In the genomic region with DNA sequence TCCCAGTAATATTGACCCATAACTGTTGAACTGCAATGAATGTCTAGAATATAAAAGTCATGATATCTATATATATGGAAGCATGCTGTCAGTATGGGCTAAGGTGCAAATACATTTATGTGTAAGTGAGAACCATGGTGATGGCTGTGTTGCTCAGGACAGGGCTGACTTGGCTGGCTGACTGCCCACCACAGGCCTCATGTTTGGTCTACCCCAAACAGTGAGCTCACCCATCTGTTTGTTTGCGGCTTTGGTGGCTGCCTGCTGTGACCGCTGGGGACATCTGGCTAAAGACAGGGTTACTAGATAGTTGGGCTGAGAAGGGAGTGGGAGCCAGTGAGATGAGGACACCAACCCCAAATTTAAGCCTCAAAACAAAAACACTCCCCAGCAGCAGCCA, we compare ENCODE assay signal across 7 cellular contexts. TPM values are rescaled to one million over a fixed set of nuclear protein-coding genes. Genes with fewer than 3 reads are reported as not detected.
DNase-seq lines count a peak whose midpoint lies in the region; ATAC-seq and TF ChIP-seq lines count a peak whose summit lies in the region.

No MANE protein-coding gene starts in this region.

- no peaks in the 10 kb centered on the region for H3K27me3 Mint-ChIP-seq in MCF 10A (ENCODE audit: insufficient read depth, unreplicated experiment)
- H3K27me3 Mint-ChIP-seq in progenitor cell of endocrine pancreas, result peaks cover 48% of the 10 kb centered on the region

- H3K4me1 Mint-ChIP-seq in MCF 10A (ENCODE audit: insufficient read depth, unreplicated experiment) (peaks cover 57% of the 10 kb centered on the region), progenitor cell of endocrine pancreas (ENCODE audit: low read depth) (peaks cover 2% of the 10 kb centered on the region)

- intact Hi-C loops in MCF 10A (cut with micrococcal nuclease), result loop anchor here (2.0 kb wide), 4 partner anchors 22 to 218 kb away; no protein-coding TSS in a partner anchor

- no TSS peak for BruUV-seq in MCF 10A (replicated peaks; lab: Mats Ljungman, UMichigan)

- no peak for TF ChIP-seq RAD21 in Ishikawa (IDR thresholded peaks at IDR 0.05; ENCODE audit: low read depth)

- H3K27me3 ChIP-seq in stomach smooth muscle (ENCODE audit: control insufficient read depth in 1 of 2, insufficient read depth in 2 of 2, low read length in 2 of 2), result no peaks in the 10 kb centered on the region

- no peak overlapping the region for H3K9ac ChIP-seq in stomach smooth muscle (ENCODE audit: low read length in 2 of 2)

- TF ChIP-seq CTCF in MCF 10A (IDR thresholded peaks at IDR 0.05; ENCODE audit: unreplicated experiment), result no peak
- no peak for TF ChIP-seq CTCF in progenitor cell of endocrine pancreas (IDR thresholded peaks at IDR 0.05; ENCODE audit: unreplicated experiment)

- ATAC-seq in GM18502 (IDR thresholded peaks at IDR 0.05; ENCODE audit: poor library complexity, unreplicated experiment) (peak; percentile 57), GM21576 (IDR thresholded peaks at IDR 0.05; ENCODE audit: unreplicated experiment) (peak; percentile 43)

- no peaks in the 10 kb centered on the region for H3K9me3 ChIP-seq in stomach smooth muscle (ENCODE audit: control insufficient read depth in 2 of 2, low read length in 2 of 2)

- peaks cover 2 to 10% of the 10 kb centered on the region in 2 donors for H3K36me3 ChIP-seq in stomach smooth muscle (ENCODE audit: control insufficient read depth in 2 of 2, insufficient read depth in 2 of 2, low read length in 2 of 2)

- no peak for TF ChIP-seq EP300 in Ishikawa (IDR thresholded peaks at IDR 0.05; ENCODE audit: borderline replicate concordance)

- H3K4me3 ChIP-seq in stomach smooth muscle (ENCODE audit: low read length in 2 of 2), result peak overlapping the region; percentile 18 to 44

- CTCF ChIA-PET in MCF 10A (lab: Yijun Ruan, JAX), result interaction anchor here (0.9 to 2.2 kb wide), 4 partner anchors 13 to 247 kb away, joined by 3 to 9 read pairs (median 6); no protein-coding TSS in a partner anchor

- H3K27ac ChIP-seq in stomach smooth muscle (ENCODE audit: low read length), result no peak overlapping the region

- peaks cover 57% of the 10 kb centered on the region for H3K4me1 ChIP-seq in stomach smooth muscle (ENCODE audit: control insufficient read depth, insufficient read depth, low read length)

- H3K4me3 Mint-ChIP-seq in MCF 10A (ENCODE audit: unreplicated experiment) (peak overlapping the region; percentile 35), progenitor cell of endocrine pancreas (ENCODE audit: low read depth) (no peak overlapping the region)

- DNase-seq in MCF 10A (ENCODE audit: unreplicated experiment) (peak; percentile 33), D341Med (ENCODE audit: low spot score) (no peak), progenitor cell of endocrine pancreas (ENCODE audit: low spot score, unreplicated experiment) (no peak)

- H3K27ac Mint-ChIP-seq in MCF 10A (ENCODE audit: low read depth, unreplicated experiment) (peak overlapping the region; percentile 73), progenitor cell of endocrine pancreas (no peak overlapping the region)

- H3K36me3 Mint-ChIP-seq in MCF 10A (ENCODE audit: insufficient read depth, unreplicated experiment) (peaks cover 22% of the 10 kb centered on the region), progenitor cell of endocrine pancreas (ENCODE audit: insufficient read depth) (no peaks in the 10 kb centered on the region)

- POLR2A ChIA-PET in MCF 10A (lab: Yijun Ruan, JAX), result interaction anchor here (0.6 to 8.4 kb wide), 7 partner anchors 16 to 1435 kb away, joined by 3 to 233 read pairs (median 3); no protein-coding TSS in a partner anchor

- H3K9me3 Mint-ChIP-seq in MCF 10A (ENCODE audit: unreplicated experiment) (no peaks in the 10 kb centered on the region), progenitor cell of endocrine pancreas (ENCODE audit: low read depth) (no peaks in the 10 kb centered on the region)

TF ChIP-seq in Ishikawa, 13 proteins besides CTCF, POLR2A, EP300 and RAD21:
- TF ChIP-seq NFIC (IDR thresholded peaks at IDR 0.05), result peak; percentile 56
- TF ChIP-seq EGR1 (IDR thresholded peaks at IDR 0.05), result no peak
TF ChIP-seq in Ishikawa: peak in this region for 1.

RNA-seq across cellular contexts. Expression of gene CD44, which starts 6.3 kb away (rescaled TPM):
- total RNA-seq in MCF 10A (2022), result 323 and 446 TPM in 2 replicates
- total RNA-seq in progenitor cell of endocrine pancreas, result 1.9 and 3.8 TPM in 2 replicates

Comparison
In these comparisons a context has a peak if more than half of its experiments do, and no peak if none do; other contexts are left out.
1. RNA of gene CD44, which starts 6.3 kb away (total RNA-seq): 323 to 446 TPM in MCF 10A; 1.9 to 3.8 TPM in progenitor cell of endocrine pancreas; every median in the first group is over 10 times any median in the second.